Comparison of ENCODE assay signal across 6 cellular contexts in the genomic region with DNA sequence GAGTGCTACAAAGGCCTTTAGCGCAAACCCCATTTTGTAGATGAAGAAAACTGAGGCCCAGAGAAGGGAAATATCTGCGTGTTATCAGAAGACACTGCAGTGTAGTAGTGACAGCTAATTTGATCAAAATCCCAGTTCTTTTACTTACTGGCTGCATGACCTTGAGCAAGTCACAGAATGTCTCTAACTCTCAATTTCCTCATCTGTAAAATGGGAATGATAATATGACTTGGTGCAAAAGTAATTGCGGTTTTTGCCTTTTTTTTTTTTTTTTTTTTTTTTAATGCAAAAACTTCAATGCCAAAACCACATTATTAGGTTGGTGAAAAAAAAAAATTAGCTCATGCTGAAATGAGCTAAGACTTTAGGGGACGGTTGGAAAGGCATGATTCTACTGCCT.
"Had no signal": no experiment of that assay in that cellular context is flagged by ENCODE, and none has a peak within 500 bp of the region (broad histone marks: within the 10 kb centered on the region; RNA-seq: fewer than 3 reads in every experiment).

No MANE protein-coding gene starts in this region.

- H3K4me2 ChIP-seq: KMS-11 had no signal

- DNase-seq: IMR-90, Karpas-422, KBM-7, KG1 had no signal

- H3K9ac ChIP-seq: KMS-11 had no signal

- H3K27ac ChIP-seq: HL-60, KMS-11 had no signal
